ENCODE assay signal across 8 cellular contexts in genomic region chr3:49689887-49690624, GRCh38. TPM values are rescaled to one million over a fixed set of nuclear protein-coding genes. Genes with fewer than 3 reads are reported as not detected.
DNase-seq lines count a peak whose midpoint lies in the region; ATAC-seq and TF ChIP-seq lines count a peak whose summit lies in the region.
"Not testable (repeated sequence)": the region's sequence is repeated elsewhere in the genome, so short reads cannot be mapped to it uniquely, and the experiment has no call there.

No MANE protein-coding gene starts in this region.

- H3K9me1 ChIP-seq in IMR-90 (ENCODE audit: insufficient read depth, low read length) = not testable (repeated sequence)

- H3K27ac ChIP-seq in IMR-90 (ENCODE audit: insufficient read depth, low read length) (peak overlapping the region; percentile 76; the same call in 1 of the 2 replicates), body of pancreas (peak overlapping the region in 3 of 4 donors; percentile 76 to 90 (median 83)), uterus (peak overlapping the region; percentile 40 to 86)
- not testable (repeated sequence) for H3K27ac ChIP-seq in rectal smooth muscle tissue (ENCODE audit: low read depth, low read length)

- peak overlapping the region; percentile 35 to 96; a peak in 2 of 4 replicates for H4K8ac ChIP-seq in IMR-90 (ENCODE audit: low read depth in 2 of 2, low read length in 2 of 2)

- POLR2A ChIA-PET in IMR-90 (lab: Charles Lee; ENCODE audit: unreplicated experiment) = not testable (repeated sequence)

- H3K4me3 ChIP-seq in GM06990 (replicated peaks; ENCODE audit: low read depth, low read length) = peak overlapping the region; percentile 90
- H3K4me3 ChIP-seq in IMR-90 (ENCODE audit: insufficient read depth, low read depth, low read length) = peak overlapping the region; percentile 79
- H3K4me3 ChIP-seq in WI38 (ENCODE audit: low read depth, low read length) = peak overlapping the region; percentile 93
- peak overlapping the region; percentile 94 to 96 for H3K4me3 ChIP-seq in body of pancreas
- H3K4me3 ChIP-seq in fibroblast of pulmonary artery (replicated peaks; ENCODE audit: low read depth, low read length) = peak overlapping the region; percentile 93
- H3K4me3 ChIP-seq in rectal smooth muscle tissue (ENCODE audit: low read length) = peak overlapping the region; percentile 97
- peak overlapping the region; percentile 79 to 84 for H3K4me3 ChIP-seq in uterus

- H2BK120ac ChIP-seq in IMR-90 (ENCODE audit: low read depth, low read length) = not testable (repeated sequence)

- H3K36me3 ChIP-seq in GM06990 (ENCODE audit: control insufficient read depth, insufficient read depth, low read length); IMR-90 (ENCODE audit: control insufficient read depth, insufficient read depth, low read length); body of pancreas (replicated peaks in 1 of 2; ENCODE audit: insufficient read depth in 1 of 2, low read depth in 2 of 2); rectal smooth muscle tissue (ENCODE audit: control insufficient read depth, insufficient read depth, low read length); uterus: not testable (repeated sequence)

- CTCF ChIA-PET in IMR-90 (lab: Yijun Ruan, JAX) = not testable (repeated sequence)

- peak overlapping the region; percentile 89 for H3K9ac ChIP-seq in IMR-90 (ENCODE audit: low read depth, low read length)
- H3K9ac ChIP-seq in rectal smooth muscle tissue (ENCODE audit: low read length) = peak overlapping the region; percentile 83

- intact Hi-C loops in IMR-90 (cut with micrococcal nuclease); body of pancreas (cut with DNase I); uterus (cut with DNase I; ENCODE audit: low total_unique reads): not testable (repeated sequence)

- 7% methylated on average over 9 of the region's 19 CpGs; no CpG with 5 or more reads in 1 of the 2 experiments for WGBS in IMR-90 (ENCODE audit: extremely low coverage in 2 of 2, insufficient read length in 1 of 2), 2 experiments
- WGBS in body of pancreas, 2 donors = 4 to 7% methylated on average over 14 to 19 of the region's 19 CpGs

- not testable (repeated sequence) for H3K9me3 Mint-ChIP-seq in memory B cell

- not testable (repeated sequence) for H3K4ac ChIP-seq in IMR-90 (ENCODE audit: low read depth, low read length)

- dilution Hi-C loops in IMR-90 (cut with HindIII; ENCODE audit: low sequenced_read_pairs, unreplicated experiment) = not testable (repeated sequence)

- H3K9me3 ChIP-seq in IMR-90 (ENCODE audit: control insufficient read depth, insufficient read depth, low read length); body of pancreas; uterus: not testable (repeated sequence)

- not testable (repeated sequence) for H3K36me3 Mint-ChIP-seq in memory B cell

- H3K23ac ChIP-seq in IMR-90 (ENCODE audit: low read depth, low read length) = peak overlapping the region; percentile 67; the same call in 1 of the 2 replicates

- H3K18ac ChIP-seq in IMR-90 (ENCODE audit: low read depth, low read length) = not testable (repeated sequence)

- not testable (repeated sequence) for H4K91ac ChIP-seq in IMR-90 (ENCODE audit: insufficient read depth, low read depth, low read length)

- DNase-seq in GM06990 (ENCODE audit: extremely low read depth, insufficient read length); IMR-90; body of pancreas; fibroblast of pulmonary artery (ENCODE audit: low read depth); memory B cell (ENCODE audit: low spot score in 2 of 2); uterus: not testable (repeated sequence)

- in situ Hi-C loops in IMR-90 (cut with MboI; ENCODE audit: low sequenced_read_pairs) = not testable (repeated sequence)

- not testable (repeated sequence) for H3K14ac ChIP-seq in IMR-90 (replicated peaks; ENCODE audit: low read depth, low read length)

- not testable (repeated sequence) for TF ChIP-seq RAD21 in IMR-90 (IDR thresholded peaks at IDR 0.05; ENCODE audit: low read length)

- peaks cover 6 to 35% of the 10 kb centered on the region in 2 experiments for H3K79me1 ChIP-seq in IMR-90 (ENCODE audit: low read depth in 1 of 2, low read length in 2 of 2)

- not testable (repeated sequence) for H2BK20ac ChIP-seq in IMR-90 (ENCODE audit: low read depth, low read length)

- H3K27me3 Mint-ChIP-seq in memory B cell = not testable (repeated sequence)

- H3K4me1 ChIP-seq in IMR-90 (ENCODE audit: control insufficient read depth, insufficient read depth, low read length); rectal smooth muscle tissue (ENCODE audit: control insufficient read depth, insufficient read depth, low read length): not testable (repeated sequence)
- H3K4me1 ChIP-seq in body of pancreas = peaks cover 36% of the 10 kb centered on the region
- peaks cover 0 to 12% of the 10 kb centered on the region in 2 donors for H3K4me1 ChIP-seq in uterus

- H2AK5ac ChIP-seq in IMR-90 (ENCODE audit: low read depth, low read length) = peak overlapping the region; percentile 12; the same call in 1 of the 2 replicates

- peak overlapping the region; percentile 96 for H3K4me3 Mint-ChIP-seq in memory B cell

- peak overlapping the region; percentile 80 for H3K4me2 ChIP-seq in IMR-90 (ENCODE audit: low read depth, low read length)

- H2BK15ac ChIP-seq in IMR-90 (ENCODE audit: low read depth, low read length) = not testable (repeated sequence)

- not testable (repeated sequence) for ATAC-seq in IMR-90 (ENCODE audit: low read depth); body of pancreas; memory B cell (ENCODE audit: low read depth)

- H3K27ac Mint-ChIP-seq in memory B cell = peak overlapping the region; percentile 91

- H2BK5ac ChIP-seq in IMR-90 (ENCODE audit: low read depth, low read length, poor library complexity, severe bottlenecking) = not testable (repeated sequence)

- TF ChIP-seq CTCF in GM06990 (IDR thresholded peaks at IDR 0.05; ENCODE audit: insufficient read depth, low read length, poor library complexity, severe bottlenecking); IMR-90 (conservative IDR thresholded peaks at IDR 0.05; ENCODE audit: low read depth, low read length); WI38 (IDR thresholded peaks at IDR 0.05; ENCODE audit: low read depth, low read length); body of pancreas (IDR thresholded peaks at IDR 0.05); fibroblast of pulmonary artery (IDR thresholded peaks at IDR 0.05; ENCODE audit: low read length, missing control alignments); uterus (IDR thresholded peaks at IDR 0.05): not testable (repeated sequence)

- H3K27me3 ChIP-seq in GM06990 (replicated peaks; ENCODE audit: control insufficient read depth, insufficient read depth, low read length); IMR-90 (ENCODE audit: control insufficient read depth, insufficient read depth, low read length); body of pancreas; rectal smooth muscle tissue (ENCODE audit: control insufficient read depth, insufficient read depth, low read length); uterus: not testable (repeated sequence)

- not testable (repeated sequence) for BruUV-seq in IMR-90 (replicated peaks; lab: Mats Ljungman, UMichigan)

- not testable (repeated sequence) for TF ChIP-seq POLR2A in IMR-90 (IDR thresholded peaks at IDR 0.05; ENCODE audit: low read depth, low read length); body of pancreas (IDR thresholded peaks at IDR 0.05); uterus (IDR thresholded peaks at IDR 0.05)

- peaks cover 24% of the 10 kb centered on the region for H3K4me1 Mint-ChIP-seq in memory B cell

- not testable (repeated sequence) for H3K56ac ChIP-seq in IMR-90 (ENCODE audit: extremely low read depth, insufficient read depth, low read length)

- H2AFZ ChIP-seq in IMR-90 (replicated peaks; ENCODE audit: low read length, poor library complexity) = peak overlapping the region; percentile 93

- not testable (repeated sequence) for H4K20me1 ChIP-seq in IMR-90 (ENCODE audit: insufficient read depth, low read length)

- H4K5ac ChIP-seq in IMR-90 (ENCODE audit: low read depth, low read length) = not testable (repeated sequence)

- H2AK9ac ChIP-seq in IMR-90 (replicated peaks; ENCODE audit: low read depth, low read length, poor library complexity) = not testable (repeated sequence)

RNA-seq across cellular contexts. Expression of gene RNF123, which starts 0.7 kb away (rescaled TPM):
- total RNA-seq in IMR-90 (2012; rRNA removed) (10.8 and 13.4 TPM in 2 replicates), body of pancreas (10 to 100 TPM; 18.4 to 28.7 TPM), uterus (10 to 100 TPM; 10.9 to 47.3 (median 25.3) TPM)
- polyA plus RNA-seq in IMR-90 (2012; rRNA removed) = 37.7 and 45.6 TPM in 2 replicates
- 28.6 and 37.8 TPM in 2 replicates for polyA plus RNA-seq in IMR-90 (2012; cell fraction: cytosol; rRNA removed)
- 86.9 and 207 TPM in 2 replicates for polyA plus RNA-seq in IMR-90 (2012; cell fraction: nucleus; rRNA removed; ENCODE audit: low replicate concordance)

RNA-seq across cellular contexts. Expression of gene MST1, which starts 0.8 kb away (rescaled TPM):
- 1.1 and 1.3 TPM in 2 replicates for total RNA-seq in IMR-90 (2012; rRNA removed)
- 13.0 and 16.6 TPM in 2 replicates for polyA plus RNA-seq in IMR-90 (2012; rRNA removed)
- 2.9 and 4.5 TPM in 2 replicates for polyA plus RNA-seq in IMR-90 (2012; cell fraction: cytosol; rRNA removed)
- polyA plus RNA-seq in IMR-90 (2012; cell fraction: nucleus; rRNA removed; ENCODE audit: low replicate concordance) = 161 and 240 TPM in 2 replicates
- 10 to 100 TPM; 16.9 to 80.4 TPM for total RNA-seq in body of pancreas
- total RNA-seq in uterus = 10 to 100 TPM in 2 of 4 donors, 1 to 10 TPM in 1, not detected in 1; 5.1 to 11.5 (median 10.4) TPM

RNA-seq across cellular contexts. Expression of gene APEH, which starts 15.9 kb away (rescaled TPM):
- 116 and 142 TPM in 2 replicates for total RNA-seq in IMR-90 (2012; rRNA removed)
- 84.3 and 89.2 TPM in 2 replicates for polyA plus RNA-seq in IMR-90 (2012; rRNA removed)
- polyA plus RNA-seq in IMR-90 (2012; cell fraction: cytosol; rRNA removed) = 47.3 and 89.1 TPM in 2 replicates
- polyA plus RNA-seq in IMR-90 (2012; cell fraction: nucleus; rRNA removed; ENCODE audit: low replicate concordance) = 86.8 and 174 TPM in 2 replicates
- total RNA-seq in body of pancreas = 10 to 100 TPM; 58.7 to 67.7 TPM
- total RNA-seq in uterus = 10 to 100 TPM; 35.3 to 78.7 (median 61.4) TPM

RNA-seq across cellular contexts. Expression of gene AMIGO3, which starts 29.4 kb away (rescaled TPM):
- total RNA-seq in IMR-90 (2012; rRNA removed) (not detected in 2 replicates), body of pancreas (1 to 10 TPM; 2.0 to 2.1 TPM), uterus (not detected)
- polyA plus RNA-seq in IMR-90 (2012; rRNA removed) = 1.5 and 2.7 TPM in 2 replicates
- polyA plus RNA-seq in IMR-90 (2012; cell fraction: cytosol; rRNA removed) = 1.5 TPM in 1 of 2 replicates, not detected in the other
- 4.6 and 28.0 TPM in 2 replicates for polyA plus RNA-seq in IMR-90 (2012; cell fraction: nucleus; rRNA removed; ENCODE audit: low replicate concordance)

RNA-seq across cellular contexts. Expression of gene GMPPB, which starts 33.7 kb away (rescaled TPM):
- total RNA-seq in IMR-90 (2012; rRNA removed) = 35.8 and 37.3 TPM in 2 replicates
- 27.9 and 29.5 TPM in 2 replicates for polyA plus RNA-seq in IMR-90 (2012; rRNA removed)
- polyA plus RNA-seq in IMR-90 (2012; cell fraction: cytosol; rRNA removed) = 20.4 and 33.3 TPM in 2 replicates
- 39.1 and 75.9 TPM in 2 replicates for polyA plus RNA-seq in IMR-90 (2012; cell fraction: nucleus; rRNA removed; ENCODE audit: low replicate concordance)
- 10 to 100 TPM; 36.3 to 43.8 TPM for total RNA-seq in body of pancreas
- total RNA-seq in uterus = 10 to 100 TPM in 3 of 4 donors, 1 to 10 TPM in 1; 7.7 to 44.8 (median 27.1) TPM
